ENCODE assay signal across 10 cellular contexts in genomic region chr2:121041516-121041915, GRCh38.
"Had no signal": no experiment of that assay in that cellular context is flagged by ENCODE, and none has a peak within 500 bp of the region (broad histone marks: within the 10 kb centered on the region; RNA-seq: fewer than 3 reads in every experiment).

No MANE protein-coding gene starts in this region.

- H3K9me3 ChIP-seq: HAP-1 had no signal

- H3K4me2 ChIP-seq: GM23338 had no signal

- H3K4me1 ChIP-seq: HAP-1 had no signal

- H3K27ac ChIP-seq: GM23248 had no signal

- FAIRE-seq: H1, H54 had no signal

- H2AFZ ChIP-seq: GM23248, GM23338 had no signal

- H3K36me3 ChIP-seq: HAP-1 had no signal

- H3K9ac ChIP-seq: GM23248 had no signal

- H3K4me3 ChIP-seq: GM23248, GM23338, HAP-1 had no signal

- DNase-seq: GM23248, GOT3, H9, HCEC 1CT, HFFc6 had no signal

- ATAC-seq: GM23338, HCT116 had no signal

- H3K9me3 Mint-ChIP-seq: GM23338, H9 had no signal

- H3K4me3 Mint-ChIP-seq: GM23338, H9, HFFc6 had no signal

- H3K27ac Mint-ChIP-seq: GM23338, HFFc6 had no signal
